ENCODE assay signal across 8 cellular contexts in the genomic region with DNA sequence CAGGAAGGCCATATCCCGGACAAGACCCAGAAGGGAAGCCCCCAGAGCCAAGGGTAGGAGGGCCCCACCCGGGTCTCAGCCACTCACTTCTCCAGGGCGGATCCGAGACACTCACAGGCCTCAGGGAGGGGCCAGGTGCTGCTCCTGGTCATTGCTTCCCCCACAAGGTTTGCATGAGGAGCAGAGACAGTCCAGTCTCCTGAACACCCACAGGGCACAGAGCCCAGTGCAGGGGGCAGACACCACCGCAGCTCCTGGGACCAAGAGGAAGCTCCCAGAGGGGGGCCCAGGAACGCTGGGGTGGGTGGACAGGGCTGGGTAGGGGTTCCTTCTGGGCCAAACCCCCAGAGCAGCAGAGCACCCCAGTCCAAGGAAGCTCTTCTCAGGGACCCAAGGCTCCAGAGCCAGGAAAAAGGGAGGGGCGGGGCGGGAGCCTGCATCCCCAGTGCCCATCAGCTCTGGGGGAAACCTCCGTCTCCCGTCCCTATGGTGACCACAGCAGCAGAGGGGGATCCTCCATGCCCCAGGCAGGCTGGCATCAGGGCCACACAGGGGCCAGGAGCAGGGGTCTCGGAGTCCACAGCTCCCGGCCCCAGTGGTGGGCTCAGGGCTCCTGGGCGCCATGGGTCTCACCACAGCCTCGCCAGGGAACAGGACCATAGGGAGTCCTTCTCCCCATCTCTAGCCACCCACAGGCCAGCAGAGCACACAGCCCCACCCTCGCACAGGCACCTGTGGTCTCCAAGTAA. TPM values are rescaled to one million over a fixed set of nuclear protein-coding genes. Genes with fewer than 3 reads are reported as not detected.
A peak's percentile ranks its signal among the peaks of the same experiment; 100 is the strongest.
DNase-seq lines count a peak whose midpoint lies in the region; ATAC-seq and TF ChIP-seq lines count a peak whose summit lies in the region.

No MANE protein-coding gene starts in this region.

- peaks cover 10% of the 10 kb centered on the region for H3K4me1 Mint-ChIP-seq in stimulated activated naive CD8-positive, alpha-beta T cell treated with anti-CD3 and anti-CD28 coated beads, Interleukin-15, Interleukin-2, amounts not matched to agents 100 ng/mL and 50 ng/mL, for 24 hours (ENCODE audit: low read depth)
- H3K4me1 Mint-ChIP-seq in brain: peaks cover 17% of the 10 kb centered on the region

- H3K36me3 ChIP-seq in mucosa of stomach (ENCODE audit: control insufficient read depth, insufficient read depth, low read length): peaks cover 14% of the 10 kb centered on the region

- no peaks in the 10 kb centered on the region for H3K9me3 ChIP-seq in mucosa of stomach (ENCODE audit: control insufficient read depth, low read length)

- peak overlapping the region; percentile 86 for H3K4me3 Mint-ChIP-seq in stimulated activated naive CD8-positive, alpha-beta T cell treated with anti-CD3 and anti-CD28 coated beads, Interleukin-15, Interleukin-2, amounts not matched to agents 100 ng/mL and 50 ng/mL, for 24 hours
- peak overlapping the region; percentile 85 to 93 (median 90) for H3K4me3 Mint-ChIP-seq in brain

- H3K27ac Mint-ChIP-seq in stimulated activated naive CD8-positive, alpha-beta T cell treated with anti-CD3 and anti-CD28 coated beads, Interleukin-15, Interleukin-2, amounts not matched to agents 100 ng/mL and 50 ng/mL, for 24 hours: peak overlapping the region; percentile 90
- peak overlapping the region; percentile 93 to 99 (median 97) for H3K27ac Mint-ChIP-seq in brain

- H3K9me3 Mint-ChIP-seq in stimulated activated naive CD8-positive, alpha-beta T cell treated with anti-CD3 and anti-CD28 coated beads, Interleukin-15, Interleukin-2, amounts not matched to agents 100 ng/mL and 50 ng/mL, for 24 hours: no peaks in the 10 kb centered on the region
- H3K9me3 Mint-ChIP-seq in brain: no peaks in the 10 kb centered on the region

- H3K27me3 ChIP-seq in mucosa of stomach (ENCODE audit: control insufficient read depth, insufficient read depth, low read length): no peaks in the 10 kb centered on the region

- H3K4me1 ChIP-seq in mucosa of stomach (ENCODE audit: control insufficient read depth, insufficient read depth, low read length): peaks cover 19% of the 10 kb centered on the region

- no peak overlapping the region for H3K4me3 ChIP-seq in mucosa of stomach (ENCODE audit: low read length)

- ATAC-seq in stimulated activated naive CD8-positive, alpha-beta T cell treated with anti-CD3 and anti-CD28 coated beads, Interleukin-15, Interleukin-2, amounts not matched to agents 100 U/mL and 50 U/mL, for 24 hours: no peak
- ATAC-seq in HG03175 (IDR thresholded peaks at IDR 0.05; ENCODE audit: unreplicated experiment) (no peak), HG02938 (IDR thresholded peaks at IDR 0.05; ENCODE audit: unreplicated experiment) (no peak), HG03354 (IDR thresholded peaks at IDR 0.05; ENCODE audit: poor library complexity, severe bottlenecking, unreplicated experiment) (no peak)

- H3K9ac ChIP-seq in mucosa of stomach (ENCODE audit: low read length): peak overlapping the region; percentile 55

- TF ChIP-seq CTCF in brain (conservative IDR thresholded peaks at IDR 0.05): no peak

- H3K36me3 Mint-ChIP-seq in stimulated activated naive CD8-positive, alpha-beta T cell treated with anti-CD3 and anti-CD28 coated beads, Interleukin-15, Interleukin-2, amounts not matched to agents 100 ng/mL and 50 ng/mL, for 24 hours (ENCODE audit: low read depth): peaks cover 8% of the 10 kb centered on the region
- peaks cover 8% of the 10 kb centered on the region for H3K36me3 Mint-ChIP-seq in brain

- no peak for DNase-seq in stimulated activated naive CD8-positive, alpha-beta T cell treated with anti-CD3 and anti-CD28 coated beads, Interleukin-15, Interleukin-2, amounts not matched to agents 100 U/mL and 50 U/mL, for 24 hours
- no peak for DNase-seq in middle frontal gyrus (ENCODE audit: extremely low spot score, low spot score)

- H3K27me3 Mint-ChIP-seq in stimulated activated naive CD8-positive, alpha-beta T cell treated with anti-CD3 and anti-CD28 coated beads, Interleukin-15, Interleukin-2, amounts not matched to agents 100 ng/mL and 50 ng/mL, for 24 hours: no peaks in the 10 kb centered on the region
- H3K27me3 Mint-ChIP-seq in brain: no peaks in the 10 kb centered on the region

RNA-seq across cellular contexts. Expression of a gene that starts 0.8 kb away (rescaled TPM):
- 147 TPM for polyA plus RNA-seq in brain (ENCODE audit: insufficient read depth, low read depth, low replicate concordance)

RNA-seq across cellular contexts. Expression of a gene that starts 10.6 kb away (rescaled TPM):
- polyA plus RNA-seq in brain (ENCODE audit: insufficient read depth, low read depth, low replicate concordance): 28.1 TPM

RNA-seq across cellular contexts. Expression of a gene that starts 18.6 kb away (rescaled TPM):
- polyA plus RNA-seq in brain (ENCODE audit: insufficient read depth, low read depth, low replicate concordance): 21.6 TPM

RNA-seq across cellular contexts. Expression of a gene that starts 25.8 kb away (rescaled TPM):
- 61.3 TPM for polyA plus RNA-seq in brain (ENCODE audit: insufficient read depth, low read depth, low replicate concordance)

RNA-seq across cellular contexts. Expression of a gene that starts 30.5 kb away (rescaled TPM):
- polyA plus RNA-seq in brain (ENCODE audit: insufficient read depth, low read depth, low replicate concordance): 7.7 TPM
